9 cellular contexts compared by ENCODE assay signal in the genomic region with DNA sequence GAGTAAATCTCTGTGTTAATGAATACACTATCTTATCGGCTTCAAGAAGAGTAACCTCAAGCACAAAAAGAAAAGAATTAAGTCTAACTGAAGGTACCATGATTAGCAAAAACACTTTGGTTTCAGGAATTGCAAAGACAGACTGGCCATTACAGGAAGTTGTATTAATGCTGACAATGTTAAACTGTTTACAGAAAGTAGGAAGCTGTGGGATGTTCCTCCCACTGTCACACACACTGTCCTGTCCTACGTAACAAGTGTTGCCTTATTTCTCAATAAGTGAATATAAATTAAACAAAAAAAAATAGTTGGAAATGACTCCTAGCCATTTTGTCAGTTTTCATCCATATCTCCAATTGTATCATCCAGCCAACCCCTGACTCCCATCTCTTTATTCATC. TPM values are rescaled to one million over a fixed set of nuclear protein-coding genes. Genes with fewer than 3 reads are reported as not detected.
DNase-seq lines count a peak whose midpoint lies in the region; ATAC-seq, FAIRE-seq and TF ChIP-seq lines count a peak whose summit lies in the region.
"Had no signal": no experiment of that assay in that cellular context is flagged by ENCODE, and none has a peak within 500 bp of the region (broad histone marks: within the 10 kb centered on the region; RNA-seq: fewer than 3 reads in every experiment).

No MANE protein-coding gene starts in this region.

- H3K4me3 Mint-ChIP-seq in T-helper 2 cell treated with Interferon-gamma antibody and Interleukin-4, amounts not matched to agents 5 μg/mL and 100 μg/mL, for 36 hours, result peak overlapping the region; percentile 13
- no peak overlapping the region for H3K4me3 Mint-ChIP-seq in activated CD4-positive, alpha-beta memory T cell treated with anti-CD3 and anti-CD28 coated beads for 36 hours

- peak; percentile 74 for ATAC-seq in left lung

- H3K9me3 ChIP-seq in left lung, result no peaks in the 10 kb centered on the region
- no peaks in the 10 kb centered on the region for H3K9me3 ChIP-seq in subcutaneous abdominal adipose tissue (ENCODE audit: control insufficient read depth in 5 of 5, low read length in 5 of 5)
- H3K9me3 ChIP-seq in HAP-1, result no peaks in the 10 kb centered on the region

- no peak overlapping the region for H3K9ac ChIP-seq in subcutaneous abdominal adipose tissue (ENCODE audit: low read length in 5 of 5)

- H3K27me3 Mint-ChIP-seq in T-helper 2 cell treated with Interferon-gamma antibody and Interleukin-4, amounts not matched to agents 5 μg/mL and 100 μg/mL, for 36 hours (ENCODE audit: low read depth), result no peaks in the 10 kb centered on the region
- H3K27me3 Mint-ChIP-seq in activated CD4-positive, alpha-beta memory T cell treated with anti-CD3 and anti-CD28 coated beads for 36 hours, result no peaks in the 10 kb centered on the region

- H3K36me3 Mint-ChIP-seq in T-helper 2 cell treated with Interferon-gamma antibody and Interleukin-4, amounts not matched to agents 5 μg/mL and 100 μg/mL, for 36 hours (ENCODE audit: low read depth), result peaks cover 77% of the 10 kb centered on the region
- H3K36me3 Mint-ChIP-seq in activated CD4-positive, alpha-beta memory T cell treated with anti-CD3 and anti-CD28 coated beads for 36 hours, result peaks cover 57% of the 10 kb centered on the region

- no peak for DNase-seq in T-helper 2 cell treated with Interferon-gamma antibody and Interleukin-4, amounts not matched to agents 5 μg/mL and 100 μg/mL, for 36 hours (ENCODE audit: low spot score)
- DNase-seq in T-helper 2 cell (no peak), left lung (no peak), NCI-H82 treated with DMSO at 0.1 percent for 48 hours (lab: John Stamatoyannopoulos, UW; ENCODE audit: unreplicated experiment) (no peak), HAP-1 (ENCODE audit: low spot score in 2 of 2) (no peak), D721Med (ENCODE audit: insufficient read length, low spot score) (no peak)
- no peak for DNase-seq in activated CD4-positive, alpha-beta memory T cell treated with anti-CD3 and anti-CD28 coated beads for 36 hours

- peaks cover 59% of the 10 kb centered on the region for H3K4me1 Mint-ChIP-seq in T-helper 2 cell treated with Interferon-gamma antibody and Interleukin-4, amounts not matched to agents 5 μg/mL and 100 μg/mL, for 36 hours (ENCODE audit: low read depth)
- peaks cover 79% of the 10 kb centered on the region for H3K4me1 Mint-ChIP-seq in activated CD4-positive, alpha-beta memory T cell treated with anti-CD3 and anti-CD28 coated beads for 36 hours (ENCODE audit: low read depth)

- peak overlapping the region; percentile 75 to 85 for H3K27ac ChIP-seq in left lung
- H3K27ac ChIP-seq in subcutaneous abdominal adipose tissue (ENCODE audit: low read depth, low read length), result peak overlapping the region; percentile 38

- in situ Hi-C loops in HAP-1 (cut with MboI; ENCODE audit: low sequenced_read_pairs), result no loop called here

- no peaks in the 10 kb centered on the region for H3K9me3 Mint-ChIP-seq in T-helper 2 cell treated with Interferon-gamma antibody and Interleukin-4, amounts not matched to agents 5 μg/mL and 100 μg/mL, for 36 hours
- no peaks in the 10 kb centered on the region for H3K9me3 Mint-ChIP-seq in activated CD4-positive, alpha-beta memory T cell treated with anti-CD3 and anti-CD28 coated beads for 36 hours

- H3K4me1 ChIP-seq in left lung, result peaks cover 0 to 96% of the 10 kb centered on the region in 2 donors
- H3K4me1 ChIP-seq in subcutaneous abdominal adipose tissue (ENCODE audit: control insufficient read depth in 5 of 5, insufficient read depth in 5 of 5, low read length in 5 of 5), result peaks cover 4 to 38% (median 34%) of the 10 kb centered on the region in 5 donors
- no peaks in the 10 kb centered on the region for H3K4me1 ChIP-seq in HAP-1

- TF ChIP-seq CTCF in left lung (IDR thresholded peaks at IDR 0.05) (no peak), D721Med (IDR thresholded peaks at IDR 0.05; ENCODE audit: insufficient read depth, missing control alignments) (no peak)

- H3K36me3 ChIP-seq in left lung (peaks cover 0 to 63% of the 10 kb centered on the region in 2 donors), subcutaneous abdominal adipose tissue (ENCODE audit: control insufficient read depth in 5 of 5, insufficient read depth in 5 of 5, low read length in 5 of 5) (peaks cover 10 to 48% (median 26%) of the 10 kb centered on the region in 5 donors), HAP-1 (replicated peaks) (peaks cover 68% of the 10 kb centered on the region)

- intact Hi-C loops in activated CD4-positive, alpha-beta memory T cell treated with anti-CD3 and anti-CD28 coated beads for 36 hours (cut with micrococcal nuclease), result no loop called here
- intact Hi-C loops in left lung (cut with DNase I), result no loop called here

- FAIRE-seq in D721Med (lab: Jason Lieb, UNC), result no peak
- FAIRE-seq: A204.1 had no signal

- peak overlapping the region in 1 of 2 donors; percentile 8 for H3K4me3 ChIP-seq in left lung
- no peak overlapping the region for H3K4me3 ChIP-seq in subcutaneous abdominal adipose tissue (ENCODE audit: low read depth in 1 of 5, low read length in 5 of 5)
- no peak overlapping the region for H3K4me3 ChIP-seq in HAP-1

- H3K27me3 ChIP-seq in left lung (no peaks in the 10 kb centered on the region), subcutaneous abdominal adipose tissue (ENCODE audit: control insufficient read depth in 5 of 5, insufficient read depth in 4 of 5, low read length in 5 of 5) (no peaks in the 10 kb centered on the region), HAP-1 (ENCODE audit: low read depth) (no peaks in the 10 kb centered on the region)

- POLR2A ChIA-PET in activated CD4-positive, alpha-beta memory T cell treated with anti-CD3 and anti-CD28 coated beads for 36 hours (lab: Charles Lee), result interaction anchor here (0.7 to 2.0 kb wide), 2 partner anchors 52 to 62 kb away, joined by 4 to 6 read pairs; no protein-coding TSS in a partner anchor

- CTCF ChIA-PET in activated CD4-positive, alpha-beta memory T cell treated with anti-CD3 and anti-CD28 coated beads for 36 hours (lab: Charles Lee), result interaction anchor here (0.7 to 1.3 kb wide), 6 partner anchors 8 to 129 kb away, joined by 3 to 7 read pairs (median 4); a partner anchor contains a TSS

- H3K27ac Mint-ChIP-seq in T-helper 2 cell treated with Interferon-gamma antibody and Interleukin-4, amounts not matched to agents 5 μg/mL and 100 μg/mL, for 36 hours, result peak overlapping the region; percentile 13
- H3K27ac Mint-ChIP-seq in activated CD4-positive, alpha-beta memory T cell treated with anti-CD3 and anti-CD28 coated beads for 36 hours, result peak overlapping the region; percentile 67

RNA-seq across cellular contexts. Expression of a gene that starts 8.6 kb away (rescaled TPM):
- total RNA-seq in activated CD4-positive, alpha-beta memory T cell treated with anti-CD3 and anti-CD28 coated beads for 36 hours, result 10 to 100 TPM; 55.4 to 55.7 TPM
- total RNA-seq in left lung, result 10 to 100 TPM; 41.5 to 55.0 TPM
